13 cellular contexts compared by ENCODE assay signal in the genomic region with DNA sequence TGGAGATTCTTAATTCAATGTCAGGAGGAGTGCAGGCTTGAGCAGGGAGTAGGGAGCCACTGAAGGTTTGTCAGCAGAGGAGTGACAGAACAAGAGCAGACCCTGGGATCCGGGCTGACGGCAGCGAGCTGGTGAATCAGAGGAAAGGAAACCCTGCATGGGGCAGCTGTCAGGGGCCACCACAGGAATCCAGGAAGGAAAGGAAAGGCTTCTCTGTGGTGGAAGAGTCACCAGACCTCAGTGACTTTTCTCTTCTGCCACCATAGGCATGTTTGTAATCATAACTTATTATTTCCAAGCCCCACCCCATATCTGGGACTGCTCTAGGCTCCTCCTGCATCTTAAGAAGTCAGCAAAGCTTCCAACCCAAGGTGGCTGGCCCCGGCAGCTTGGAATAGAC.
DNase-seq lines count a peak whose midpoint lies in the region; ATAC-seq and TF ChIP-seq lines count a peak whose summit lies in the region.
"Had no signal": no experiment of that assay in that cellular context is flagged by ENCODE, and none has a peak within 500 bp of the region (broad histone marks: within the 10 kb centered on the region; RNA-seq: fewer than 3 reads in every experiment).

No MANE protein-coding gene starts in this region.

- H3K4me3 ChIP-seq in uterus (no peak overlapping the region), MM.1S (ENCODE audit: low read length) (no peak overlapping the region)

- no peak overlapping the region for H3K27ac ChIP-seq in uterus
- H3K27ac ChIP-seq in MM.1S (ENCODE audit: low read length), result no peak overlapping the region
- H3K27ac ChIP-seq: VCaP had no signal

- H3F3A ChIP-seq in MM.1S (ENCODE audit: insufficient read depth, low read length), result no peaks in the 10 kb centered on the region

- H3K27me3 ChIP-seq in uterus (no peaks in the 10 kb centered on the region), MM.1S (replicated peaks; ENCODE audit: insufficient read depth, low read length) (no peaks in the 10 kb centered on the region)

- intact Hi-C loops in uterus (cut with DNase I; ENCODE audit: low total_unique reads), result no loop called here

- TF ChIP-seq POLR2A in uterus (IDR thresholded peaks at IDR 0.05), result no peak

- no peaks in the 10 kb centered on the region for H3K36me3 Mint-ChIP-seq in chondrocyte (ENCODE audit: low read depth)
- H3K36me3 Mint-ChIP-seq: natural killer cell treated with Interleukin-12 subunit alpha and Interleukin-12 subunit beta and Interleukin-15 and Interleukin-18, amount 100 ng/mL, for 72 hours had no signal

- H3K36me3 ChIP-seq in uterus, result no peaks in the 10 kb centered on the region
- H3K36me3 ChIP-seq in MM.1S (replicated peaks; ENCODE audit: insufficient read depth, low read length), result no peaks in the 10 kb centered on the region

- H3K9me3 ChIP-seq in uterus, result no peaks in the 10 kb centered on the region
- no peaks in the 10 kb centered on the region for H3K9me3 ChIP-seq in MM.1S (replicated peaks; ENCODE audit: insufficient read depth, low read length)

- no peak overlapping the region for H3K4me3 Mint-ChIP-seq in chondrocyte (ENCODE audit: unreplicated experiment)
- H3K4me3 Mint-ChIP-seq: natural killer cell treated with Interleukin-12 subunit alpha and Interleukin-12 subunit beta and Interleukin-15 and Interleukin-18, amount 100 ng/mL, for 72 hours; stimulated activated naive B cell treated with anti-CD40 and anti-IgM and Interleukin-4, amounts not matched to agents 10 μg/mL and 1 μg/mL and 100 μg/mL, for 72 hours had no signal

- peaks cover 1% of the 10 kb centered on the region for H3K27me3 Mint-ChIP-seq in chondrocyte (ENCODE audit: low read depth)

- no peak overlapping the region for H3K4me2 ChIP-seq in MM.1S (ENCODE audit: low read depth, low read length)

- H3K4me1 ChIP-seq in uterus, result no peaks in the 10 kb centered on the region
- H3K4me1 ChIP-seq in MM.1S (ENCODE audit: low read length), result no peaks in the 10 kb centered on the region

- no peaks in the 10 kb centered on the region for H3K79me2 ChIP-seq in MM.1S (ENCODE audit: low read length)

- no peak overlapping the region for H2AFZ ChIP-seq in MM.1S (ENCODE audit: low read length)

- peaks cover 12% of the 10 kb centered on the region for H3K4me1 Mint-ChIP-seq in chondrocyte (ENCODE audit: low read depth)

- H3K9me3 Mint-ChIP-seq in chondrocyte (ENCODE audit: low read depth), result peaks cover 20% of the 10 kb centered on the region
- H3K9me3 Mint-ChIP-seq: natural killer cell treated with Interleukin-12 subunit alpha and Interleukin-12 subunit beta and Interleukin-15 and Interleukin-18, amount 100 ng/mL, for 72 hours had no signal

- H3K9me2 ChIP-seq in MM.1S (replicated peaks; ENCODE audit: insufficient read depth, low read length), result no peaks in the 10 kb centered on the region

- no peak for TF ChIP-seq CTCF in chondrocyte (IDR thresholded peaks at IDR 0.05)
- TF ChIP-seq CTCF in uterus (IDR thresholded peaks at IDR 0.05), result no peak
- TF ChIP-seq CTCF in MM.1S (IDR thresholded peaks at IDR 0.05; ENCODE audit: low read length), result no peak

- no peaks in the 10 kb centered on the region for H4K20me1 ChIP-seq in MM.1S (ENCODE audit: insufficient read depth, low read length)

- DNase-seq in Daoy (ENCODE audit: low read depth) (peak; percentile 86), M059J (ENCODE audit: low read depth) (peak; percentile 93), chondrocyte (ENCODE audit: low spot score) (peak; percentile 65), non-pigmented ciliary epithelial cell (ENCODE audit: low read depth) (peak; percentile 48), left lobe of liver (ENCODE audit: low spot score) (no peak), uterus (no peak), MM.1S (no peak), NCI-H2171 (lab: John Stamatoyannopoulos, UW) (no peak)
- DNase-seq: activated gamma-delta T cell treated with Interleukin-2 at 50 U/mL for 16 hours; NCI-H2107; stimulated activated naive B cell treated with anti-CD40 and anti-IgM and Interleukin-4, amounts not matched to agents 10 μg/mL and 1 μg/mL and 100 μg/mL, for 72 hours had no signal

- no peak overlapping the region for H3K27ac Mint-ChIP-seq in chondrocyte (ENCODE audit: unreplicated experiment)
- H3K27ac Mint-ChIP-seq: natural killer cell treated with Interleukin-12 subunit alpha and Interleukin-12 subunit beta and Interleukin-15 and Interleukin-18, amount 100 ng/mL, for 72 hours; stimulated activated naive B cell treated with anti-CD40 and anti-IgM and Interleukin-4, amounts not matched to agents 10 μg/mL and 1 μg/mL and 100 μg/mL, for 72 hours had no signal

- no peak for ATAC-seq in left lobe of liver
- ATAC-seq: natural killer cell treated with Interleukin-12 subunit alpha and Interleukin-12 subunit beta and Interleukin-15 and Interleukin-18, amount 100 ng/mL, for 72 hours; stimulated activated naive B cell treated with anti-CD40 and anti-IgM and Interleukin-4, amounts not matched to agents 10 μg/mL and 1 μg/mL and 100 μg/mL, for 72 hours had no signal

- no peak overlapping the region for H3K9ac ChIP-seq in MM.1S (ENCODE audit: low read length)

Comparison
In these comparisons a context has a peak if more than half of its experiments do, and no peak if none do; other contexts are left out.
1. DNase-seq: peak in Daoy (single experiment), M059J (single experiment), chondrocyte (single experiment) and non-pigmented ciliary epithelial cell (single experiment); none in left lobe of liver (single experiment), uterus (0 of 2), MM.1S (single experiment) and NCI-H2171 (single experiment).